Comparison of ENCODE assay signal across 20 cellular contexts in genomic region chr7:133850497-133851070, GRCh38.
DNase-seq lines count a peak whose midpoint lies in the region; ATAC-seq, FAIRE-seq and TF ChIP-seq lines count a peak whose summit lies in the region.
"Had no signal": no experiment of that assay in that cellular context is flagged by ENCODE, and none has a peak within 500 bp of the region (broad histone marks: within the 10 kb centered on the region; RNA-seq: fewer than 3 reads in every experiment).

No MANE protein-coding gene starts in this region.

- no peak overlapping the region for H3K4me3 Mint-ChIP-seq in Calu3 (ENCODE audit: low read depth, unreplicated experiment)
- H3K4me3 Mint-ChIP-seq in central memory CD8-positive, alpha-beta T cell, result no peak overlapping the region
- H3K4me3 Mint-ChIP-seq: CD4-positive, alpha-beta memory T cell had no signal

- CTCF ChIA-PET in SK-N-SH (lab: Yijun Ruan, JAX) (interaction anchor here (0.7 to 8.6 kb wide), 20 partner anchors 11 to 582 kb away, joined by 3 to 62 read pairs (median 4); no protein-coding TSS in a partner anchor), Calu3 (lab: Charles Lee) (no interaction called here), endothelial cell of umbilical vein (lab: Charles Lee) (interaction anchor here (1.2 kb wide), 1 partner anchor 13 kb away, joined by 3 read pairs; no protein-coding TSS in a partner anchor)

- H3K36me3 ChIP-seq in SK-N-SH (replicated peaks in 1 of 2; ENCODE audit: control insufficient read depth in 1 of 2, insufficient read depth in 2 of 2, low read length in 1 of 2) (peaks cover 0 to 3% of the 10 kb centered on the region in 2 experiments), endothelial cell of umbilical vein (ENCODE audit: control insufficient read depth in 2 of 2, extremely low read depth in 1 of 2, insufficient read depth in 2 of 2, low read length in 2 of 2) (no peaks in the 10 kb centered on the region), gastroesophageal sphincter (no peaks in the 10 kb centered on the region)
- H3K36me3 ChIP-seq: HAP-1 had no signal

- dilution Hi-C loops in endothelial cell of umbilical vein (cut with MboI; ENCODE audit: extremely low pct_ligation_motif_present, low sequenced_read_pairs), result no loop called here

- H3K9me3 Mint-ChIP-seq in Calu3 (ENCODE audit: low read depth, unreplicated experiment), result no peaks in the 10 kb centered on the region
- no peaks in the 10 kb centered on the region for H3K9me3 Mint-ChIP-seq in central memory CD8-positive, alpha-beta T cell
- H3K9me3 Mint-ChIP-seq: CD4-positive, alpha-beta memory T cell had no signal

- no peak for TF ChIP-seq RAD21 in SK-N-SH (IDR thresholded peaks at IDR 0.05; ENCODE audit: low read length)

- BruUV-seq in Calu3 (replicated peaks; lab: Mats Ljungman, UMichigan) (no TSS peak), endothelial cell of umbilical vein (replicated peaks; lab: Mats Ljungman, UMichigan) (no TSS peak)

- H3K4me3 ChIP-seq in SK-N-SH (ENCODE audit: low read depth in 2 of 2, low read length in 1 of 2) (no peak overlapping the region), endothelial cell of umbilical vein (replicated peaks in 1 of 3; ENCODE audit: insufficient read depth in 1 of 3, low read depth in 1 of 3, low read length in 3 of 3) (no peak overlapping the region), gastroesophageal sphincter (no peak overlapping the region)
- H3K4me3 ChIP-seq: A549, HAP-1 had no signal

- peak overlapping the region in 1 of 2 experiments; percentile 98; a peak in 2 of 4 replicates for H3K27ac ChIP-seq in SK-N-SH (ENCODE audit: low read depth in 2 of 2, low read length in 1 of 2)
- H3K27ac ChIP-seq in endothelial cell of umbilical vein (ENCODE audit: insufficient read depth, low read depth, low read length), result no peak overlapping the region
- no peak overlapping the region for H3K27ac ChIP-seq in gastroesophageal sphincter

- H3K36me3 Mint-ChIP-seq in Calu3 (ENCODE audit: insufficient read depth, unreplicated experiment), result peaks cover 11% of the 10 kb centered on the region
- H3K36me3 Mint-ChIP-seq in central memory CD8-positive, alpha-beta T cell (ENCODE audit: insufficient read depth), result peaks cover 1% of the 10 kb centered on the region

- H4K20me1 ChIP-seq in SK-N-SH (ENCODE audit: insufficient read depth) (peaks cover 8% of the 10 kb centered on the region; the same call in 1 of the 2 replicates), endothelial cell of umbilical vein (replicated peaks; ENCODE audit: control insufficient read depth, extremely low read depth, insufficient read depth, low read length) (no peaks in the 10 kb centered on the region)

- no peaks in the 10 kb centered on the region for H3K9me2 ChIP-seq in SK-N-SH

- intact Hi-C loops in Calu3 (cut with micrococcal nuclease; ENCODE audit: unreplicated experiment) (loop anchor here (5.0 to 10.0 kb wide), 4 partner anchors 216 to 596 kb away; partner anchors contain the start of gene EXOC4), endothelial cell of umbilical vein (cut with micrococcal nuclease) (loop anchor here (5.0 kb wide), 3 partner anchors 108 to 483 kb away; no protein-coding TSS in a partner anchor)

- H3K9me3 ChIP-seq in SK-N-SH, result no peaks in the 10 kb centered on the region
- H3K9me3 ChIP-seq in endothelial cell of umbilical vein (replicated peaks; ENCODE audit: control insufficient read depth, insufficient read depth, low read length), result no peaks in the 10 kb centered on the region
- no peaks in the 10 kb centered on the region for H3K9me3 ChIP-seq in gastroesophageal sphincter
- H3K9me3 ChIP-seq: A549, HAP-1 had no signal

- H3F3A ChIP-seq in SK-N-SH (replicated peaks; ENCODE audit: insufficient read depth), result peaks cover 30% of the 10 kb centered on the region

- H3K4me1 ChIP-seq in SK-N-SH (ENCODE audit: control insufficient read depth in 1 of 2, insufficient read depth in 2 of 2, low read depth in 1 of 2, low read length in 1 of 2) (peaks cover 30 to 52% of the 10 kb centered on the region in 2 experiments), endothelial cell of umbilical vein (ENCODE audit: control insufficient read depth, extremely low read depth, insufficient read depth, low read length) (peaks cover 15% of the 10 kb centered on the region), gastroesophageal sphincter (no peaks in the 10 kb centered on the region)

- H3K9ac ChIP-seq in SK-N-SH (no peak overlapping the region), endothelial cell of umbilical vein (replicated peaks; ENCODE audit: extremely low read depth, insufficient read depth, low read length) (no peak overlapping the region)

- H2AFZ ChIP-seq in SK-N-SH (ENCODE audit: low read depth) (no peak overlapping the region), endothelial cell of umbilical vein (ENCODE audit: low read depth, low read length) (no peak overlapping the region)

- 94% methylated on average over 4 of the region's 4 CpGs for WGBS in SK-N-SH (ENCODE audit: low lambda C conversion rate)
- 72 to 85% methylated on average over 4 of the region's 4 CpGs for WGBS in gastroesophageal sphincter (ENCODE audit: low coverage in 1 of 2), 2 donors

- TF ChIP-seq POLR2A in endothelial cell of umbilical vein (IDR thresholded peaks at IDR 0.05; ENCODE audit: low read depth, low read length) (no peak), gastroesophageal sphincter (IDR thresholded peaks at IDR 0.05) (no peak)

- peak overlapping the region; percentile 6 for H3K27ac Mint-ChIP-seq in Calu3 (ENCODE audit: unreplicated experiment)
- peak overlapping the region; percentile 8 for H3K27ac Mint-ChIP-seq in central memory CD8-positive, alpha-beta T cell (ENCODE audit: low read depth)
- H3K27ac Mint-ChIP-seq: CD4-positive, alpha-beta memory T cell had no signal

- ATAC-seq in SK-N-SH treated with all-trans-retinoic acid at 6 μM for 48 hours, result no peak
- no peak for ATAC-seq in central memory CD8-positive, alpha-beta T cell (replicated peaks; ENCODE audit: extremely low read depth, poor library complexity, severe bottlenecking)
- ATAC-seq in HG02870 (IDR thresholded peaks at IDR 0.05; ENCODE audit: unreplicated experiment), result no peak
- ATAC-seq in gastroesophageal sphincter, result no peak
- ATAC-seq: A549 had no signal

- no peak for TF ChIP-seq EP300 in SK-N-SH (IDR thresholded peaks at IDR 0.05; ENCODE audit: borderline replicate concordance in 1 of 2, low read depth in 1 of 2, low read length in 1 of 2)
- TF ChIP-seq EP300 in gastroesophageal sphincter (IDR thresholded peaks at IDR 0.05), result no peak

- no peaks in the 10 kb centered on the region for H3K27me3 Mint-ChIP-seq in Calu3 (ENCODE audit: unreplicated experiment)
- H3K27me3 Mint-ChIP-seq in central memory CD8-positive, alpha-beta T cell, result no peaks in the 10 kb centered on the region
- H3K27me3 Mint-ChIP-seq: CD4-positive, alpha-beta memory T cell had no signal

- H3K27me3 ChIP-seq in SK-N-SH (ENCODE audit: insufficient read depth) (no peaks in the 10 kb centered on the region), endothelial cell of umbilical vein (ENCODE audit: control insufficient read depth in 2 of 2, insufficient read depth in 2 of 2, low read length in 2 of 2) (no peaks in the 10 kb centered on the region), gastroesophageal sphincter (no peaks in the 10 kb centered on the region)

- TF ChIP-seq CTCF in SK-N-SH (IDR thresholded peaks at IDR 0.05) (no peak), Calu3 (IDR thresholded peaks at IDR 0.05; ENCODE audit: unreplicated experiment) (no peak), endothelial cell of umbilical vein (IDR thresholded peaks at IDR 0.05; ENCODE audit: extremely low read depth in 1 of 2, insufficient read depth in 1 of 2, low read depth in 1 of 2, low read length in 2 of 2) (no peak), gastroesophageal sphincter (IDR thresholded peaks at IDR 0.05) (no peak)

- DNase-seq in SK-N-SH (no peak), Calu3 (no peak), endothelial cell of umbilical vein (ENCODE audit: low read depth, low spot score) (peak; percentile 78), ACHN (no peak)
- DNase-seq in central memory CD8-positive, alpha-beta T cell (ENCODE audit: low spot score in 2 of 2), result no peak
- DNase-seq: 8988T; C1 segment of cervical spinal cord; CD4-positive, alpha-beta memory T cell; COR-L47; DMS153; DND-41; GOT3 had no signal

- no peaks in the 10 kb centered on the region for H3K79me2 ChIP-seq in SK-N-SH (ENCODE audit: insufficient read depth)
- H3K79me2 ChIP-seq in endothelial cell of umbilical vein (ENCODE audit: control insufficient read depth, insufficient read depth, low read length), result no peaks in the 10 kb centered on the region

- no peaks in the 10 kb centered on the region for H3K9me1 ChIP-seq in endothelial cell of umbilical vein (replicated peaks; ENCODE audit: control insufficient read depth, extremely low read depth, insufficient read depth, low read length)

- no peak overlapping the region for H3K4me2 ChIP-seq in SK-N-SH
- no peak overlapping the region for H3K4me2 ChIP-seq in endothelial cell of umbilical vein (ENCODE audit: insufficient read depth, low read length)
- H3K4me2 ChIP-seq: A549 had no signal

- in situ Hi-C loops in ACHN (cut with HindIII; ENCODE audit: low pct_ligation_motif_present, low pct_unique_long_range_greater_than_20kb, low sequenced_read_pairs), result no loop called here

- POLR2A ChIA-PET in SK-N-SH (lab: Yijun Ruan, JAX) (no interaction called here), endothelial cell of umbilical vein (lab: Charles Lee) (no interaction called here)

- FAIRE-seq in endothelial cell of umbilical vein (lab: Jason Lieb, UNC), result peak; percentile 66
- FAIRE-seq: A549, G401.6, GM12892, H54 had no signal

- H3K4me1 Mint-ChIP-seq in Calu3 (ENCODE audit: low read depth, unreplicated experiment), result peaks cover 44% of the 10 kb centered on the region
- peaks cover 7% of the 10 kb centered on the region for H3K4me1 Mint-ChIP-seq in central memory CD8-positive, alpha-beta T cell

TF ChIP-seq in SK-N-SH, 30 proteins besides CTCF, POLR2A, EP300 and RAD21:
- TF ChIP-seq TCF12 (IDR thresholded peaks at IDR 0.05), result no peak
- 0 out of 2 replicates have a peak, but pooled peaks have one; percentile 9 for TF ChIP-seq RCOR1 (IDR thresholded peaks at IDR 0.05; ENCODE audit: low read length)

TF ChIP-seq in SK-N-SH treated with all-trans-retinoic acid at 6 μM for 48 hours, 23 proteins besides CTCF, POLR2A, EP300 and RAD21:
- no peak for TF ChIP-seq ZFP30 (CRISPR knock-in tag; IDR thresholded peaks at IDR 0.05)

TF ChIP-seq in endothelial cell of umbilical vein, 7 proteins besides CTCF, POLR2A, EP300 and RAD21:
- peak; percentile 7 for TF ChIP-seq FOS (IDR thresholded peaks at IDR 0.05; ENCODE audit: borderline replicate concordance, insufficient read depth, low read length)
- no peak for TF ChIP-seq POLR2AphosphoS5 (IDR thresholded peaks at IDR 0.05; ENCODE audit: insufficient read depth, low read depth, low read length)
- peak; percentile 45 for TF ChIP-seq GATA2 (IDR thresholded peaks at IDR 0.05; ENCODE audit: insufficient read depth, insufficient read length, low read depth, low read length)
- no peak for TF ChIP-seq MYC (IDR thresholded peaks at IDR 0.05; ENCODE audit: low read depth, low read length)
